Comparison of ENCODE assay signal across 8 cellular contexts in genomic region chr7:92528188-92528957, GRCh38. TPM values are rescaled to one million over a fixed set of nuclear protein-coding genes. Genes with fewer than 3 reads are reported as not detected.
DNase-seq lines count a peak whose midpoint lies in the region; ATAC-seq, FAIRE-seq and TF ChIP-seq lines count a peak whose summit lies in the region.

PEX1 (minus strand) TSS chr7:92528520; CDS start chr7:92528435, 85 bp downstream.
RBM48 (plus strand) TSS chr7:92528795; CDS start chr7:92528814, 19 bp downstream.

- peak; percentile 93 to 98 (median 98) for DNase-seq in CD4-positive, alpha-beta memory T cell
- peak; percentile 100 for DNase-seq in NCI-H82 (lab: John Stamatoyannopoulos, UW)
- peak; percentile 93 to 95 for DNase-seq in activated CD4-positive, alpha-beta T cell treated with anti-CD3 and anti-CD28 coated beads, Interleukin-2, amount 50 U/mL, for 48 hours
- DNase-seq in dermis blood vessel endothelial cell, result peak; percentile 100
- peak; percentile 99 for DNase-seq in HepG2 (ENCODE audit: low spot score)
- peak; percentile 93 for DNase-seq in stimulated activated CD4-positive, alpha-beta T cell treated with anti-CD3 and anti-CD28 coated beads, Interleukin-4, amount 100 ng/mL, for 1 hour

- intact Hi-C loops in CD4-positive, alpha-beta memory T cell (cut with micrococcal nuclease), result loop anchor here (1.0 to 2.0 kb wide), 12 partner anchors 62 to 704 kb away; partner anchors contain the start of genes AKAP9, ANKIB1, CYP51A1 and FAM133B
- intact Hi-C loops in HepG2 (cut with micrococcal nuclease; ENCODE audit: unreplicated experiment), result no loop called here

- TF ChIP-seq EP300 in HepG2 (IDR thresholded peaks at IDR 0.05; ENCODE audit: low read depth in 2 of 2, low read length in 2 of 2) (no peak), HepG2 (CRISPR knock-in tag; IDR thresholded peaks at IDR 0.05; ENCODE audit: borderline replicate concordance) (no peak; the same call in 1 of the 2 replicates)

- BruUV-seq in HepG2 (replicated peaks; lab: Mats Ljungman, UMichigan), result no TSS peak

- H3K36me3 Mint-ChIP-seq in CD4-positive, alpha-beta memory T cell, result peaks cover 22 to 41% of the 10 kb centered on the region in 2 donors

- TF ChIP-seq POLR2A in HepG2 (IDR thresholded peaks at IDR 0.05; ENCODE audit: insufficient read depth in 1 of 2, low read depth in 2 of 2, low read length in 2 of 2), result peak; percentile 59 to 92

- in situ Hi-C loops in HepG2 (cut with HindIII; ENCODE audit: extremely low pct_ligation_motif_present, low pct_unique_long_range_greater_than_20kb), result no loop called here

- H3K9ac ChIP-seq in HepG2 (ENCODE audit: insufficient read depth, low read depth, low read length), result peak within 1 kb of the TSS; percentile 97

- peaks cover 40% of the 10 kb centered on the region for H3K79me2 ChIP-seq in HepG2 (ENCODE audit: insufficient read depth, low read length)

- no peaks in the 10 kb centered on the region for H3K9me3 ChIP-seq in CD4-positive, alpha-beta memory T cell (ENCODE audit: control insufficient read depth in 1 of 2, low read length in 2 of 2)
- no peaks in the 10 kb centered on the region for H3K9me3 ChIP-seq in HepG2 (ENCODE audit: low read length)

- peak within 1 kb of the TSS; percentile 80 for H3K4me2 ChIP-seq in HepG2 (ENCODE audit: low read depth, low read length)

- WGBS in HepG2 (ENCODE audit: low lambda C conversion rate), result 0% methylated on average over 25 of the region's 79 CpGs

- FAIRE-seq in HepG2 (lab: Jason Lieb, UNC), result peak; percentile 88

- peak within 1 kb of the TSS; percentile 92 to 97 for H3K4me3 ChIP-seq in CD4-positive, alpha-beta memory T cell (ENCODE audit: low read length in 2 of 2)
- peak within 1 kb of the TSS; percentile 88 to 98 (median 92) for H3K4me3 ChIP-seq in HepG2 (replicated peaks in 1 of 3; ENCODE audit: insufficient read depth in 1 of 3, low read depth in 2 of 3, low read length in 3 of 3)

- peak within 1 kb of the TSS; percentile 79 for H2AFZ ChIP-seq in HepG2 (ENCODE audit: low read length)

- CTCF ChIA-PET in CD4-positive, alpha-beta memory T cell (lab: Charles Lee; ENCODE audit: partially characterized antibody), result interaction anchor here (0.5 to 2.2 kb wide), 23 partner anchors 9 to 705 kb away, joined by 3 to 18 read pairs (median 5); partner anchors contain the start of genes ANKIB1, FAM133B, GATAD1 and KRIT1
- CTCF ChIA-PET in HepG2 (lab: Yijun Ruan, JAX; ENCODE audit: low intra/inter-chr PET ratio, low total read pairs), result interaction anchor here (1.4 kb wide), 1 partner anchor 527 kb away, joined by 4 read pairs; no protein-coding TSS in a partner anchor

- H3K27ac Mint-ChIP-seq in CD4-positive, alpha-beta memory T cell, result peak within 1 kb of the TSS; percentile 87 to 100 (median 98)

- peak within 1 kb of the TSS; percentile 93 to 99 (median 96) for H3K4me3 Mint-ChIP-seq in CD4-positive, alpha-beta memory T cell

- peak; percentile 97 for ATAC-seq in GM19438 (IDR thresholded peaks at IDR 0.05; ENCODE audit: low read depth, unreplicated experiment)
- peak; percentile 94 for ATAC-seq in HG03575 (IDR thresholded peaks at IDR 0.05; ENCODE audit: extremely low read depth, insufficient number of reproducible peaks, low FRiP score, unreplicated experiment)
- peak; percentile 95 for ATAC-seq in HepG2

- TF ChIP-seq RAD21 in HepG2 (CRISPR knock-in tag; IDR thresholded peaks at IDR 0.05), result no peak

- no peaks in the 10 kb centered on the region for H3K27me3 ChIP-seq in CD4-positive, alpha-beta memory T cell (ENCODE audit: insufficient read depth, low read length)
- H3K27me3 ChIP-seq in HepG2 (ENCODE audit: control insufficient read depth in 1 of 2, insufficient read depth in 2 of 2, low read length in 2 of 2), result no peaks in the 10 kb centered on the region; a peak in 1 of 5 replicates

- peak within 1 kb of the TSS; percentile 91 for H3K27ac ChIP-seq in CD4-positive, alpha-beta memory T cell (ENCODE audit: low read depth, low read length)
- peak within 1 kb of the TSS; percentile 90 for H3K27ac ChIP-seq in HepG2 (ENCODE audit: extremely low read length, insufficient read depth, low read length)

- no peaks in the 10 kb centered on the region for H4K20me1 ChIP-seq in HepG2 (ENCODE audit: insufficient read depth, low read length)

- H3K27me3 Mint-ChIP-seq in CD4-positive, alpha-beta memory T cell, result no peaks in the 10 kb centered on the region

- POLR2A ChIA-PET in CD4-positive, alpha-beta memory T cell (lab: Charles Lee; ENCODE audit: partially characterized antibody), result interaction anchor here (0.8 to 2.3 kb wide), 27 partner anchors 9 to 705 kb away, joined by 3 to 61 read pairs (median 4); partner anchors contain the start of genes AKAP9, ANKIB1, CDK6 and FAM133B
- POLR2A ChIA-PET in HepG2 (lab: Yijun Ruan, JAX), result interaction anchor here (0.6 to 2.0 kb wide), 18 partner anchors 10 to 704 kb away, joined by 3 to 19 read pairs (median 4); partner anchors contain the start of genes ANKIB1, CYP51A1, FAM133B and GATAD1

- peaks cover 31 to 52% (median 38%) of the 10 kb centered on the region in 4 donors for H3K4me1 Mint-ChIP-seq in CD4-positive, alpha-beta memory T cell

- TF ChIP-seq CTCF in HepG2 (CRISPR knock-in tag; IDR thresholded peaks at IDR 0.05), result peak; percentile 92

- H3K36me3 ChIP-seq in CD4-positive, alpha-beta memory T cell (ENCODE audit: insufficient read depth, low read length), result peaks cover 26% of the 10 kb centered on the region
- peaks cover 12 to 24% of the 10 kb centered on the region in 2 experiments for H3K36me3 ChIP-seq in HepG2 (replicated peaks in 1 of 2; ENCODE audit: control insufficient read depth in 1 of 2, insufficient read depth in 2 of 2, low read length in 2 of 2)

- H3K4me1 ChIP-seq in CD4-positive, alpha-beta memory T cell (ENCODE audit: insufficient read depth, low read length), result peaks cover 33% of the 10 kb centered on the region
- peaks cover 34% of the 10 kb centered on the region for H3K4me1 ChIP-seq in HepG2 (ENCODE audit: insufficient read depth, low read length)

- no peaks in the 10 kb centered on the region for H3K9me3 Mint-ChIP-seq in CD4-positive, alpha-beta memory T cell

TF ChIP-seq in HepG2, 621 proteins besides CTCF, POLR2A, EP300 and RAD21 (continues in another document):
- TF ChIP-seq ZSCAN20 (CRISPR knock-in tag; IDR thresholded peaks at IDR 0.05; ENCODE audit: borderline replicate concordance) (no peak), KLF6 (CRISPR knock-in tag; IDR thresholded peaks at IDR 0.05) (no peak; the same call in none of the 2 replicates)

RNA-seq across cellular contexts. Expression of gene PEX1, which starts in this region (rescaled TPM):
- total RNA-seq in CD4-positive, alpha-beta memory T cell, result 10 to 100 TPM; 35.4 to 38.0 TPM
- polyA plus RNA-seq in CD4-positive, alpha-beta memory T cell, result 10 to 100 TPM in 1 of 2 donors, 1 to 10 TPM in 1; 9.6 to 11.0 TPM
- total RNA-seq in dermis blood vessel endothelial cell (14.3 and 14.8 TPM in 2 replicates), HepG2 (2016; rRNA removed; fragmentation: Illumina TruSeq; extraction: Trizol) (19.4 and 22.4 TPM in 2 replicates)
- 4.8 and 6.2 TPM in 2 replicates for total RNA-seq in HepG2 (2016; cell fraction: cytosol; rRNA removed; fragmentation: Illumina TruSeq; extraction: Trizol; ENCODE audit: low read depth)
- 20.0 and 23.9 TPM in 2 replicates for total RNA-seq in HepG2 (2016; cell fraction: insoluble cytoplasmic fraction; rRNA removed; fragmentation: Illumina TruSeq; extraction: Trizol)
- total RNA-seq in HepG2 (2016; cell fraction: membrane; rRNA removed; fragmentation: Illumina TruSeq; extraction: Trizol), result 6.7 and 8.4 TPM in 2 replicates
- 38.5 and 39.3 TPM in 2 replicates for total RNA-seq in HepG2 (2016; cell fraction: nucleus; rRNA removed; fragmentation: Illumina TruSeq; extraction: Trizol)
- polyA plus RNA-seq in HepG2 (2011; rRNA removed), result 14.4 and 16.6 TPM in 2 replicates
- 3.3 and 4.1 TPM in 2 replicates for polyA plus RNA-seq in HepG2 (2011; cell fraction: cytosol; rRNA removed)
- polyA plus RNA-seq in HepG2 (2011; cell fraction: nucleus; rRNA removed), result 28.7 and 32.6 TPM in 2 replicates
- 8.9 and 9.9 TPM in 2 replicates for polyA plus RNA-seq in HepG2 (2012)
- 0.61 and 0.82 TPM in 2 replicates for polyA plus RNA-seq in HepG2 (2016; cell fraction: cytosol; fragmentation: Illumina TruSeq; extraction: Trizol; ENCODE audit: low read depth)
- polyA plus RNA-seq in HepG2 (2016; cell fraction: insoluble cytoplasmic fraction; fragmentation: Illumina TruSeq; extraction: Trizol; ENCODE audit: low read depth), result 12.3 and 14.8 TPM in 2 replicates
- 1.5 and 2.4 TPM in 2 replicates for polyA plus RNA-seq in HepG2 (2016; cell fraction: membrane; fragmentation: Illumina TruSeq; extraction: Trizol; ENCODE audit: low read depth)
- 55.4 and 56.2 TPM in 2 replicates for polyA plus RNA-seq in HepG2 (2016; cell fraction: nucleus; fragmentation: Illumina TruSeq; extraction: Trizol; ENCODE audit: insufficient read depth, low read depth)
- 6.2 and 6.6 TPM in 2 replicates for polyA minus RNA-seq in HepG2 (2011; rRNA and poly(A)+ RNA removed; ENCODE audit: low replicate concordance)
- polyA minus RNA-seq in HepG2 (2011; cell fraction: cytosol; rRNA and poly(A)+ RNA removed), result 5.5 and 6.2 TPM in 2 replicates
- polyA minus RNA-seq in HepG2 (2011; cell fraction: nucleus; rRNA and poly(A)+ RNA removed), result 45.2 and 52.3 TPM in 2 replicates

RNA-seq across cellular contexts. Expression of gene RBM48, which starts in this region (rescaled TPM):
- total RNA-seq in CD4-positive, alpha-beta memory T cell, result 10 to 100 TPM; 37.5 to 37.9 TPM
- polyA plus RNA-seq in CD4-positive, alpha-beta memory T cell, result 10 to 100 TPM; 28.2 to 33.4 TPM
- total RNA-seq in dermis blood vessel endothelial cell (11.2 and 15.5 TPM in 2 replicates), HepG2 (2016; rRNA removed; fragmentation: Illumina TruSeq; extraction: Trizol) (10.1 and 12.2 TPM in 2 replicates)
- 3.1 and 4.0 TPM in 2 replicates for total RNA-seq in HepG2 (2016; cell fraction: cytosol; rRNA removed; fragmentation: Illumina TruSeq; extraction: Trizol; ENCODE audit: low read depth)
- 11.4 and 13.2 TPM in 2 replicates for total RNA-seq in HepG2 (2016; cell fraction: insoluble cytoplasmic fraction; rRNA removed; fragmentation: Illumina TruSeq; extraction: Trizol)
- total RNA-seq in HepG2 (2016; cell fraction: membrane; rRNA removed; fragmentation: Illumina TruSeq; extraction: Trizol), result 6.4 and 7.5 TPM in 2 replicates
- 12.6 and 12.9 TPM in 2 replicates for total RNA-seq in HepG2 (2016; cell fraction: nucleus; rRNA removed; fragmentation: Illumina TruSeq; extraction: Trizol)
- polyA plus RNA-seq in HepG2 (2011; rRNA removed), result 6.3 and 7.2 TPM in 2 replicates
- 2.8 and 3.8 TPM in 2 replicates for polyA plus RNA-seq in HepG2 (2011; cell fraction: cytosol; rRNA removed)
- 11.1 and 11.2 TPM in 2 replicates for polyA plus RNA-seq in HepG2 (2011; cell fraction: nucleus; rRNA removed)
- 6.2 and 7.9 TPM in 2 replicates for polyA plus RNA-seq in HepG2 (2012)
- polyA plus RNA-seq in HepG2 (2016; cell fraction: cytosol; fragmentation: Illumina TruSeq; extraction: Trizol; ENCODE audit: low read depth), result 0.71 and 0.92 TPM in 2 replicates
- polyA plus RNA-seq in HepG2 (2016; cell fraction: insoluble cytoplasmic fraction; fragmentation: Illumina TruSeq; extraction: Trizol; ENCODE audit: low read depth), result 10.7 and 11.1 TPM in 2 replicates
- polyA plus RNA-seq in HepG2 (2016; cell fraction: membrane; fragmentation: Illumina TruSeq; extraction: Trizol; ENCODE audit: low read depth), result 1.6 and 1.7 TPM in 2 replicates
- 20.2 and 23.3 TPM in 2 replicates for polyA plus RNA-seq in HepG2 (2016; cell fraction: nucleus; fragmentation: Illumina TruSeq; extraction: Trizol; ENCODE audit: insufficient read depth, low read depth)
- 6.3 and 6.8 TPM in 2 replicates for polyA minus RNA-seq in HepG2 (2011; rRNA and poly(A)+ RNA removed; ENCODE audit: low replicate concordance)
- 2.9 and 3.4 TPM in 2 replicates for polyA minus RNA-seq in HepG2 (2011; cell fraction: cytosol; rRNA and poly(A)+ RNA removed)
- 28.3 and 34.4 TPM in 2 replicates for polyA minus RNA-seq in HepG2 (2011; cell fraction: nucleus; rRNA and poly(A)+ RNA removed)

Comparison
In these comparisons a context has a peak if more than half of its experiments do, and no peak if none do; other contexts are left out.
1. Peak in every context shown above with its lines: DNase-seq, ATAC-seq, H3K4me3 ChIP-seq and H3K27ac ChIP-seq.